In genomic region chr10:92594194-92594593, GRCh38 we compare ENCODE assay signal across 8 cellular contexts. TPM values are rescaled to one million over a fixed set of nuclear protein-coding genes. Genes with fewer than 3 reads are reported as not detected.
DNase-seq lines count a peak whose midpoint lies in the region; ATAC-seq, FAIRE-seq and TF ChIP-seq lines count a peak whose summit lies in the region.

No MANE protein-coding gene starts in this region.

- no peak for DNase-seq in activated CD4-positive, alpha-beta T cell treated with anti-CD3 and anti-CD28 coated beads for 36 hours
- DNase-seq in activated CD4-positive, alpha-beta T cell treated with anti-CD3 and anti-CD28 coated beads for 48 hours, result no peak
- peak; percentile 11 for DNase-seq in PC-3
- no peak for DNase-seq in H1 (ENCODE audit: low read depth in 1 of 2, low spot score in 2 of 2)
- no peak for DNase-seq in GF-D8 (lab: John Stamatoyannopoulos, UW)
- no peak for DNase-seq in NCI-H2107 (lab: John Stamatoyannopoulos, UW)

- H3K9me3 Mint-ChIP-seq in activated CD4-positive, alpha-beta T cell treated with anti-CD3 and anti-CD28 coated beads for 36 hours (ENCODE audit: low read depth), result no peaks in the 10 kb centered on the region

- no peak overlapping the region for H3K14ac ChIP-seq in H1 (ENCODE audit: insufficient read length)

- H2BK20ac ChIP-seq in H1 (ENCODE audit: low read length), result no peak overlapping the region

- H4K20me1 ChIP-seq in PC-3 (ENCODE audit: low read length), result 0 out of 2 replicates have a peak, but pooled peaks cover 10% of the 10 kb centered on the region
- peaks cover 2 to 6% of the 10 kb centered on the region in 2 experiments for H4K20me1 ChIP-seq in H1 (replicated peaks in 1 of 2; ENCODE audit: control insufficient read depth in 1 of 2, insufficient read depth in 2 of 2, low read length in 2 of 2)

- H4K5ac ChIP-seq in H1 (ENCODE audit: insufficient read length, low read depth, low read length), result no peak overlapping the region

- H2BK120ac ChIP-seq in H1 (replicated peaks; ENCODE audit: low read depth, low read length), result no peak overlapping the region

- H3K23ac ChIP-seq in H1 (ENCODE audit: insufficient read length), result no peak overlapping the region

- peaks cover 2% of the 10 kb centered on the region; the same call in 1 of the 2 replicates for H3K79me1 ChIP-seq in H1 (ENCODE audit: low read depth, low read length)

- H3K27me3 ChIP-seq in PC-3 (ENCODE audit: low read length) (no peaks in the 10 kb centered on the region), H1 (replicated peaks in 1 of 4; ENCODE audit: control insufficient read depth in 3 of 4, extremely low read depth in 1 of 4, insufficient read depth in 3 of 4, low read length in 3 of 4) (no peaks in the 10 kb centered on the region), skeletal muscle satellite cell (ENCODE audit: control insufficient read depth, insufficient read depth, low read length) (no peaks in the 10 kb centered on the region)

- no peak overlapping the region for H3K4ac ChIP-seq in H1 (replicated peaks; ENCODE audit: insufficient read length, low read depth, low read length)

- peaks cover 25% of the 10 kb centered on the region for H3K4me1 ChIP-seq in PC-3 (ENCODE audit: insufficient read depth, low read length)
- peaks cover 0 to 4% (median 2%) of the 10 kb centered on the region in 4 experiments; a peak in 3 of 7 replicates for H3K4me1 ChIP-seq in H1 (replicated peaks in 1 of 4; ENCODE audit: control insufficient read depth in 3 of 4, insufficient read depth in 4 of 4, low read length in 3 of 4)
- peaks cover 17% of the 10 kb centered on the region for H3K4me1 ChIP-seq in skeletal muscle satellite cell (ENCODE audit: control insufficient read depth, insufficient read depth, low read length)

- H2AK5ac ChIP-seq in H1 (ENCODE audit: low read depth, low read length), result no peak overlapping the region

- H3K4me3 Mint-ChIP-seq in activated CD4-positive, alpha-beta T cell treated with anti-CD3 and anti-CD28 coated beads for 36 hours, result peak overlapping the region; percentile 94

- POLR2A ChIA-PET in activated CD4-positive, alpha-beta T cell treated with anti-CD3 and anti-CD28 coated beads for 36 hours (lab: Charles Lee), result no interaction called here
- POLR2A ChIA-PET in PC-3 (lab: Charles Lee; ENCODE audit: unreplicated experiment) (interaction anchor here (0.6 kb wide), 1 partner anchor 1240 kb away, joined by 3 read pairs; no protein-coding TSS in a partner anchor), H1 (lab: Charles Lee; ENCODE audit: partially characterized antibody) (interaction anchor here (1.1 to 3.8 kb wide), 2 partner anchors 20 kb away, joined by 5 to 34 read pairs; partner anchors contain the start of gene IDE)

- H2AFZ ChIP-seq in PC-3 (ENCODE audit: low read length) (no peak overlapping the region), H1 (ENCODE audit: low read length) (no peak overlapping the region)

- H3K56ac ChIP-seq in H1 (replicated peaks; ENCODE audit: insufficient read length, low read depth, low read length), result no peak overlapping the region

- TF ChIP-seq EP300 in H1 (IDR thresholded peaks at IDR 0.05; ENCODE audit: borderline replicate concordance in 1 of 2, low read depth in 2 of 2, low read length in 2 of 2), result no peak

- H3K9ac ChIP-seq in PC-3 (ENCODE audit: low read length), result peak overlapping the region; percentile 92
- peak overlapping the region in 2 of 4 experiments; percentile 56 to 69; a peak in 2 of 7 replicates for H3K9ac ChIP-seq in H1 (replicated peaks in 1 of 4; ENCODE audit: extremely low read depth in 1 of 4, low read depth in 3 of 4, low read length in 3 of 4)
- peak overlapping the region; percentile 91 for H3K9ac ChIP-seq in skeletal muscle satellite cell (ENCODE audit: low read depth, low read length)

- H3K27me3 Mint-ChIP-seq in activated CD4-positive, alpha-beta T cell treated with anti-CD3 and anti-CD28 coated beads for 36 hours, result no peaks in the 10 kb centered on the region

- H3K36me3 ChIP-seq in PC-3 (ENCODE audit: low read depth, low read length) (no peaks in the 10 kb centered on the region), H1 (ENCODE audit: control insufficient read depth in 2 of 4, insufficient read depth in 4 of 4, low read length in 3 of 4) (no peaks in the 10 kb centered on the region), skeletal muscle satellite cell (ENCODE audit: insufficient read depth, low read length) (no peaks in the 10 kb centered on the region)

- H3K9me2 ChIP-seq in PC-3 (replicated peaks; ENCODE audit: low read length), result no peaks in the 10 kb centered on the region

- TF ChIP-seq CTCF in PC-3 (conservative IDR thresholded peaks at IDR 0.05; ENCODE audit: low read depth, low read length) (no peak), H1 (IDR thresholded peaks at IDR 0.05; ENCODE audit: control extremely low read depth in 1 of 3, insufficient read depth in 1 of 3, low read depth in 1 of 3, low read length in 3 of 3) (no peak)

- no peaks in the 10 kb centered on the region for H3F3A ChIP-seq in PC-3 (ENCODE audit: low read length, unreplicated experiment)

- H3K4me3 ChIP-seq in PC-3 (ENCODE audit: low read length), result peak overlapping the region; percentile 90
- peak overlapping the region; percentile 85 to 96 (median 88) for H3K4me3 ChIP-seq in H1 (ENCODE audit: extremely low read depth in 1 of 4, insufficient read depth in 2 of 4, low read depth in 3 of 4, low read length in 4 of 4)
- peak overlapping the region; percentile 92 for H3K4me3 ChIP-seq in skeletal muscle satellite cell (ENCODE audit: low read length)

- H3K4me2 ChIP-seq in PC-3 (ENCODE audit: low read length), result peak overlapping the region; percentile 87
- H3K4me2 ChIP-seq in H1 (ENCODE audit: insufficient read depth in 1 of 2, low read depth in 2 of 2, low read length in 2 of 2), result peak overlapping the region; percentile 84 to 89
- H3K4me2 ChIP-seq in skeletal muscle satellite cell (ENCODE audit: low read length), result peak overlapping the region; percentile 78

- no peak for TF ChIP-seq POLR2A in H1 (IDR thresholded peaks at IDR 0.05; ENCODE audit: control extremely low read depth in 1 of 2, low read depth in 2 of 2, low read length in 2 of 2)

- peaks cover 63% of the 10 kb centered on the region for H3K79me2 ChIP-seq in PC-3 (ENCODE audit: low read length)
- peaks cover 48 to 60% of the 10 kb centered on the region in 2 experiments for H3K79me2 ChIP-seq in H1 (ENCODE audit: control insufficient read depth in 1 of 2, insufficient read depth in 2 of 2, low read length in 2 of 2)

- no TSS peak for BruUV-seq in PC-3 (replicated peaks; lab: Mats Ljungman, UMichigan)

- no peaks in the 10 kb centered on the region for H3K9me3 ChIP-seq in PC-3 (ENCODE audit: low read length)
- no peaks in the 10 kb centered on the region for H3K9me3 ChIP-seq in H1 (ENCODE audit: insufficient read depth in 2 of 2, low read depth in 1 of 2, low read length in 1 of 2)
- H3K9me3 ChIP-seq in skeletal muscle satellite cell (replicated peaks; ENCODE audit: low read length), result no peaks in the 10 kb centered on the region

- no peak overlapping the region for H3K18ac ChIP-seq in H1 (ENCODE audit: extremely low read depth, low read length)

- H2BK15ac ChIP-seq in H1 (ENCODE audit: low read length), result no peak overlapping the region

- peaks cover 18% of the 10 kb centered on the region for H3K36me3 Mint-ChIP-seq in activated CD4-positive, alpha-beta T cell treated with anti-CD3 and anti-CD28 coated beads for 36 hours (ENCODE audit: low read depth)

- peak overlapping the region; percentile 97 for H3K27ac Mint-ChIP-seq in activated CD4-positive, alpha-beta T cell treated with anti-CD3 and anti-CD28 coated beads for 36 hours

- no peak overlapping the region for H2BK12ac ChIP-seq in H1 (ENCODE audit: low read depth, low read length)

- FAIRE-seq in H1 (lab: Jason Lieb, UNC), result no peak

- CTCF ChIA-PET in activated CD4-positive, alpha-beta T cell treated with anti-CD3 and anti-CD28 coated beads for 36 hours (lab: Charles Lee), result interaction anchor here (0.6 to 1.5 kb wide), 4 partner anchors 8 to 908 kb away, joined by 3 to 6 read pairs (median 4); partner anchors contain the start of gene IDE
- CTCF ChIA-PET in PC-3 (lab: Charles Lee) (no interaction called here), H1 (lab: Charles Lee; ENCODE audit: partially characterized antibody) (no interaction called here)

- intact Hi-C loops in activated CD4-positive, alpha-beta T cell treated with anti-CD3 and anti-CD28 coated beads for 36 hours (cut with DNase I, micrococcal nuclease), result loop anchor here (5.0 to 10.0 kb wide), 9 partner anchors 77 to 1399 kb away; partner anchors contain the start of genes CEP55 (in 2 of the 2), EXOC6 (in 1 of the 2), MYOF (in 1 of the 2) and TNKS2 (in 1 of the 2)
- intact Hi-C loops in PC-3 (cut with micrococcal nuclease), result loop anchor here (5.0 kb wide), 3 partner anchors 93 to 302 kb away; partner anchors contain the start of genes CPEB3, HHEX and MARCHF5

- no peak for TF ChIP-seq RAD21 in H1 (IDR thresholded peaks at IDR 0.05 in 1 of 2, conservative IDR thresholded peaks at IDR 0.05 in 1 of 2; ENCODE audit: low read depth in 2 of 2, low read length in 2 of 2)

- WGBS in H1 (ENCODE audit: extremely low coverage in 1 of 2, insufficient coverage in 1 of 2, insufficient read length in 1 of 2, insufficient replicate concordance in 2 of 2, low coverage in 1 of 2, low lambda C conversion rate in 2 of 2, missing lambda C conversion rate in 1 of 2), 2 experiments, result 29% methylated on average over 3 of the region's 3 CpGs; no CpG with 5 or more reads in 1 of the 2 experiments

- H2BK5ac ChIP-seq in H1 (ENCODE audit: low read depth, low read length), result no peak overlapping the region

- peaks cover 5% of the 10 kb centered on the region for H3K23me2 ChIP-seq in H1 (ENCODE audit: low read depth, low read length)

- H4K91ac ChIP-seq in H1 (replicated peaks; ENCODE audit: insufficient read length, low read length), result no peak overlapping the region

- no peak for ATAC-seq in activated CD4-positive, alpha-beta T cell treated with anti-CD3 and anti-CD28 coated beads for 36 hours
- ATAC-seq in PC-3 (no peak), GM21529 (IDR thresholded peaks at IDR 0.05; ENCODE audit: unreplicated experiment) (no peak)

- H3K27ac ChIP-seq in PC-3 (ENCODE audit: low read length) (no peak overlapping the region), H1 (ENCODE audit: low read depth, low read length) (no peak overlapping the region)

- H3K4me1 Mint-ChIP-seq in activated CD4-positive, alpha-beta T cell treated with anti-CD3 and anti-CD28 coated beads for 36 hours, result peaks cover 37% of the 10 kb centered on the region

- no peak overlapping the region for H4K8ac ChIP-seq in H1 (ENCODE audit: extremely low read depth, insufficient read depth, low read length)

RNA-seq across cellular contexts. Expression of gene KIF11, which starts 1.3 kb away (rescaled TPM):
- 10 to 100 TPM; 59.1 to 59.3 TPM for total RNA-seq in activated CD4-positive, alpha-beta T cell treated with anti-CD3 and anti-CD28 coated beads for 36 hours
- total RNA-seq in PC-3 (2014; rRNA removed), result 25.5 and 26.2 TPM in 2 replicates
- 58.7 and 59.2 TPM in 2 replicates for total RNA-seq in H1 (2021; fragmentation: NEBNext Ultra II Directional; extraction: Animal tissue kit (Norgen Biotek cat#: 25700))
- polyA plus RNA-seq in H1 (2011; rRNA removed), result 5.9 and 11.1 TPM in 2 replicates
- polyA plus RNA-seq in H1 (2011; cell fraction: cytosol; rRNA removed), result 16.0 TPM
- 3.5 TPM for polyA plus RNA-seq in H1 (2011; cell fraction: nucleus; rRNA removed)
- polyA plus RNA-seq in H1 (2012, experiment 1 of 2), result 16.5 to 37.1 TPM (median 21.6 TPM) in 4 replicates
- 1.9 TPM for polyA plus RNA-seq in H1 (2012, experiment 2 of 2)
- 27.2 TPM for polyA plus RNA-seq in H1 (2013, experiment 1 of 2)
- 25.2 TPM for polyA plus RNA-seq in H1 (2013, experiment 2 of 2)
- polyA minus RNA-seq in H1 (2011; rRNA and poly(A)+ RNA removed), result 16.5 and 20.6 TPM in 2 replicates
- 17.5 TPM for polyA minus RNA-seq in H1 (2011; cell fraction: cytosol; rRNA and poly(A)+ RNA removed)
- 18.9 TPM for polyA minus RNA-seq in H1 (2011; cell fraction: nucleus; rRNA and poly(A)+ RNA removed)
- 17.0 and 18.8 TPM in 2 replicates for total RNA-seq in skeletal muscle satellite cell (2012; rRNA removed)

RNA-seq across cellular contexts. Expression of gene IDE, which starts 20.3 kb away (rescaled TPM):
- 10 to 100 TPM; 30.8 to 35.5 TPM for total RNA-seq in activated CD4-positive, alpha-beta T cell treated with anti-CD3 and anti-CD28 coated beads for 36 hours
- total RNA-seq in PC-3 (2014; rRNA removed), result 23.4 and 28.7 TPM in 2 replicates
- 51.2 and 52.7 TPM in 2 replicates for total RNA-seq in H1 (2021; fragmentation: NEBNext Ultra II Directional; extraction: Animal tissue kit (Norgen Biotek cat#: 25700))
- polyA plus RNA-seq in H1 (2011; rRNA removed), result 7.3 and 12.7 TPM in 2 replicates
- polyA plus RNA-seq in H1 (2011; cell fraction: cytosol; rRNA removed), result 11.3 TPM
- polyA plus RNA-seq in H1 (2011; cell fraction: nucleus; rRNA removed), result 17.0 TPM
- polyA plus RNA-seq in H1 (2012, experiment 1 of 2), result 16.5 to 30.6 TPM (median 23.7 TPM) in 4 replicates
- polyA plus RNA-seq in H1 (2012, experiment 2 of 2), result 1.5 TPM
- polyA plus RNA-seq in H1 (2013, experiment 1 of 2), result 17.6 TPM
- polyA plus RNA-seq in H1 (2013, experiment 2 of 2), result 17.6 TPM
- 62.0 and 110 TPM in 2 replicates for polyA minus RNA-seq in H1 (2011; rRNA and poly(A)+ RNA removed)
- polyA minus RNA-seq in H1 (2011; cell fraction: cytosol; rRNA and poly(A)+ RNA removed), result 22.4 TPM
- polyA minus RNA-seq in H1 (2011; cell fraction: nucleus; rRNA and poly(A)+ RNA removed), result 37.4 TPM
- total RNA-seq in skeletal muscle satellite cell (2012; rRNA removed), result 19.4 and 25.9 TPM in 2 replicates
